1 cellular context compared by ENCODE assay signal in genomic region chr10:44817961-44818649, GRCh38.
TF ChIP-seq lines count a peak whose summit lies in the region.

No MANE protein-coding gene starts in this region.

TF ChIP-seq in IMR-90, 13 proteins besides CTCF, POLR2A, EP300 and RAD21:
- no peak for TF ChIP-seq NFE2L2 (IDR thresholded peaks at IDR 0.05; ENCODE audit: low read depth, low read length)
- no peak for TF ChIP-seq MAZ (IDR thresholded peaks at IDR 0.05; ENCODE audit: borderline replicate concordance, low read depth, low read length)
- TF ChIP-seq ELK1 (IDR thresholded peaks at IDR 0.05; ENCODE audit: borderline replicate concordance, low read depth, low read length) = no peak
- TF ChIP-seq MXI1 (IDR thresholded peaks at IDR 0.05; ENCODE audit: borderline replicate concordance, low read depth, low read length) = no peak
- TF ChIP-seq CHD1 (IDR thresholded peaks at IDR 0.05; ENCODE audit: low read depth, low read length) = no peak
- no peak for TF ChIP-seq MAFK (IDR thresholded peaks at IDR 0.05; ENCODE audit: low read depth, low read length)
- no peak for TF ChIP-seq CEBPB (IDR thresholded peaks at IDR 0.05; ENCODE audit: low read depth, low read length)
